Comparison of ENCODE assay signal across 8 cellular contexts in genomic region chr2:231961349-231962166, GRCh38. TPM values are rescaled to one million over a fixed set of nuclear protein-coding genes. Genes with fewer than 3 reads are reported as not detected.
A peak's percentile ranks its signal among the peaks of the same experiment; 100 is the strongest.
DNase-seq lines count a peak whose midpoint lies in the region; ATAC-seq and TF ChIP-seq lines count a peak whose summit lies in the region.

A gene with protein sequence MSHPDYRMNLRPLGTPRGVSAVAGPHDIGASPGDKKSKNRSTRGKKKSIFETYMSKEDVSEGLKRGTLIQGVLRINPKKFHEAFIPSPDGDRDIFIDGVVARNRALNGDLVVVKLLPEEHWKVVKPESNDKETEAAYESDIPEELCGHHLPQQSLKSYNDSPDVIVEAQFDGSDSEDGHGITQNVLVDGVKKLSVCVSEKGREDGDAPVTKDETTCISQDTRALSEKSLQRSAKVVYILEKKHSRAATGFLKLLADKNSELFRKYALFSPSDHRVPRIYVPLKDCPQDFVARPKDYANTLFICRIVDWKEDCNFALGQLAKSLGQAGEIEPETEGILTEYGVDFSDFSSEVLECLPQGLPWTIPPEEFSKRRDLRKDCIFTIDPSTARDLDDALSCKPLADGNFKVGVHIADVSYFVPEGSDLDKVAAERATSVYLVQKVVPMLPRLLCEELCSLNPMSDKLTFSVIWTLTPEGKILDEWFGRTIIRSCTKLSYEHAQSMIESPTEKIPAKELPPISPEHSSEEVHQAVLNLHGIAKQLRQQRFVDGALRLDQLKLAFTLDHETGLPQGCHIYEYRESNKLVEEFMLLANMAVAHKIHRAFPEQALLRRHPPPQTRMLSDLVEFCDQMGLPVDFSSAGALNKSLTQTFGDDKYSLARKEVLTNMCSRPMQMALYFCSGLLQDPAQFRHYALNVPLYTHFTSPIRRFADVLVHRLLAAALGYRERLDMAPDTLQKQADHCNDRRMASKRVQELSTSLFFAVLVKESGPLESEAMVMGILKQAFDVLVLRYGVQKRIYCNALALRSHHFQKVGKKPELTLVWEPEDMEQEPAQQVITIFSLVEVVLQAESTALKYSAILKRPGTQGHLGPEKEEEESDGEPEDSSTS (plus strand): TSS chr2:231961713. CDS start chr2:232014928, 53,215 bp downstream.

- H3K36me3 Mint-ChIP-seq in activated T-cell treated with anti-CD3 and anti-CD28 coated beads, Interleukin-2, amount 50 U/mL, for 4 hours (ENCODE audit: insufficient read depth): no peaks in the 10 kb centered on the region

- peaks cover 40% of the 10 kb centered on the region for H3K4me1 Mint-ChIP-seq in activated T-cell treated with anti-CD3 and anti-CD28 coated beads, Interleukin-2, amount 50 U/mL, for 4 hours (ENCODE audit: low read depth)

- no peaks in the 10 kb centered on the region for H3K9me2 ChIP-seq in PC-9 (ENCODE audit: insufficient read depth)

- no peak for TF ChIP-seq RAD21 in Ishikawa (IDR thresholded peaks at IDR 0.05; ENCODE audit: low read depth)

- H3K27ac ChIP-seq in PC-9: peak within 1 kb of the TSS; percentile 56
- peak within 1 kb of the TSS; percentile 80 to 88 (median 82) for H3K27ac ChIP-seq in esophagus muscularis mucosa (replicated peaks in 1 of 4)
- no peak within 1 kb of the TSS for H3K27ac ChIP-seq in muscle layer of duodenum (ENCODE audit: low read length)

- intact Hi-C loops in PC-9 (cut with micrococcal nuclease; ENCODE audit: unreplicated experiment): no loop called here
- intact Hi-C loops in esophagus muscularis mucosa (cut with DNase I): no loop called here

- no TSS peak for BruUV-seq in PC-9 (replicated peaks; lab: Mats Ljungman, UMichigan)

- CTCF ChIA-PET in PC-9 (lab: Charles Lee): no interaction called here

- no peaks in the 10 kb centered on the region; the same call in 1 of the 2 replicates for H4K20me1 ChIP-seq in PC-9 (ENCODE audit: insufficient read depth)

- no peak for TF ChIP-seq EP300 in Ishikawa (IDR thresholded peaks at IDR 0.05; ENCODE audit: borderline replicate concordance)
- TF ChIP-seq EP300 in esophagus muscularis mucosa (IDR thresholded peaks at IDR 0.05): no peak

- no peaks in the 10 kb centered on the region for H3K9me3 ChIP-seq in PC-9 (ENCODE audit: insufficient read depth, low read depth)
- H3K9me3 ChIP-seq in esophagus muscularis mucosa: no peaks in the 10 kb centered on the region
- H3K9me3 ChIP-seq in muscle layer of duodenum (ENCODE audit: control insufficient read depth in 1 of 2, low read length in 2 of 2): no peaks in the 10 kb centered on the region

- H3K27me3 ChIP-seq in PC-9 (ENCODE audit: insufficient read depth, low read depth): no peaks in the 10 kb centered on the region
- H3K27me3 ChIP-seq in esophagus muscularis mucosa: no peaks in the 10 kb centered on the region
- no peaks in the 10 kb centered on the region for H3K27me3 ChIP-seq in muscle layer of duodenum (ENCODE audit: low read depth, low read length)

- POLR2A ChIA-PET in PC-9 (lab: Charles Lee; ENCODE audit: unreplicated experiment): interaction anchor here (0.5 kb wide), 2 partner anchors 39 to 338 kb away, joined by 3 to 33 read pairs; no protein-coding TSS in a partner anchor

- 0% methylated on average over 27 of the region's 83 CpGs for WGBS in esophagus muscularis mucosa

- H2AFZ ChIP-seq in PC-9: peak within 1 kb of the TSS; percentile 99

- DNase-seq in DMS153 (lab: John Stamatoyannopoulos, UW): peak; percentile 66
- DNase-seq in PC-9: peak; percentile 64 to 74
- peak; percentile 68 for DNase-seq in activated T-cell treated with anti-CD3 and anti-CD28 coated beads, Interleukin-2, amount 50 U/mL, for 4 hours
- no peak for DNase-seq in esophagus muscularis mucosa (ENCODE audit: extremely low spot score)
- DNase-seq in stimulated activated CD8-positive, alpha-beta memory T cell treated with anti-CD3 and anti-CD28 coated beads, Interleukin-7, amount 100 ng/mL, for 4 hours (ENCODE audit: low read depth in 2 of 2): peak; percentile 48 to 69

- peak; percentile 36 for TF ChIP-seq POLR2A in esophagus muscularis mucosa (IDR thresholded peaks at IDR 0.05; ENCODE audit: low read depth)

- H3K4me3 ChIP-seq in PC-9 (peak within 1 kb of the TSS; percentile 99), esophagus muscularis mucosa (peak within 1 kb of the TSS; percentile 93 to 100 (median 96)), muscle layer of duodenum (ENCODE audit: low read depth in 1 of 2, low read length in 2 of 2) (peak within 1 kb of the TSS; percentile 95 to 99)

- TF ChIP-seq CTCF in PC-9 (conservative IDR thresholded peaks at IDR 0.05): no peak
- TF ChIP-seq CTCF in esophagus muscularis mucosa (IDR thresholded peaks at IDR 0.05): peak in 1 of 3 experiments; percentile 8

- peaks cover under 1% of the 10 kb centered on the region for H3K27me3 Mint-ChIP-seq in activated T-cell treated with anti-CD3 and anti-CD28 coated beads, Interleukin-2, amount 50 U/mL, for 4 hours (ENCODE audit: low read depth)

- peak within 1 kb of the TSS; percentile 80 for H3K4me2 ChIP-seq in PC-9

- H3K9me3 Mint-ChIP-seq in activated T-cell treated with anti-CD3 and anti-CD28 coated beads, Interleukin-2, amount 50 U/mL, for 4 hours: no peaks in the 10 kb centered on the region

- peaks cover 23% of the 10 kb centered on the region for H3K4me1 ChIP-seq in PC-9 (replicated peaks; ENCODE audit: insufficient read depth)
- H3K4me1 ChIP-seq in esophagus muscularis mucosa: peaks cover 20 to 34% (median 30%) of the 10 kb centered on the region in 4 donors
- peaks cover 0 to 14% of the 10 kb centered on the region in 2 donors for H3K4me1 ChIP-seq in muscle layer of duodenum (ENCODE audit: control insufficient read depth in 1 of 2, insufficient read depth in 2 of 2, low read length in 2 of 2)

- peak; percentile 84 for ATAC-seq in GM21576 (IDR thresholded peaks at IDR 0.05; ENCODE audit: unreplicated experiment)
- peak; percentile 96 for ATAC-seq in activated T-cell treated with anti-CD3 and anti-CD28 coated beads, Interleukin-2, amount 50 U/mL, for 4 hours

- H3K36me3 ChIP-seq in PC-9 (ENCODE audit: low read depth): no peaks in the 10 kb centered on the region
- H3K36me3 ChIP-seq in esophagus muscularis mucosa: no peaks in the 10 kb centered on the region
- H3K36me3 ChIP-seq in muscle layer of duodenum (ENCODE audit: control insufficient read depth in 1 of 2, insufficient read depth in 2 of 2, low read length in 2 of 2): no peaks in the 10 kb centered on the region

- peaks cover 8% of the 10 kb centered on the region; the same call in 1 of the 2 replicates for H3F3A ChIP-seq in PC-9 (ENCODE audit: insufficient read depth, low read depth)

- peaks cover 56% of the 10 kb centered on the region for H3K79me2 ChIP-seq in PC-9 (ENCODE audit: low read depth)

- peak within 1 kb of the TSS; percentile 96 for H3K4me3 Mint-ChIP-seq in activated T-cell treated with anti-CD3 and anti-CD28 coated beads, Interleukin-2, amount 50 U/mL, for 4 hours

TF ChIP-seq in Ishikawa, 13 proteins besides CTCF, POLR2A, EP300 and RAD21:
- peak; percentile 70 for TF ChIP-seq USF1 (IDR thresholded peaks at IDR 0.05)
- peak; percentile 78 for TF ChIP-seq TAF1 (IDR thresholded peaks at IDR 0.05; ENCODE audit: low read depth)
- TF ChIP-seq TCF12 (IDR thresholded peaks at IDR 0.05; ENCODE audit: low read depth): peak; percentile 79
- peak; percentile 18; the same call in 1 of the 2 replicates for TF ChIP-seq YY1 (IDR thresholded peaks at IDR 0.05; ENCODE audit: low read depth)
- peak; percentile 45 for TF ChIP-seq MAX (IDR thresholded peaks at IDR 0.05)
- TF ChIP-seq ZBTB7A (IDR thresholded peaks at IDR 0.05; ENCODE audit: low read depth): no peak

RNA-seq across cellular contexts. Expression of the gene that starts here (rescaled TPM):
- total RNA-seq in PC-9 (2021) (30.4 and 39.1 TPM in 2 replicates), esophagus muscularis mucosa (10 to 100 TPM; 16.1 to 26.7 (median 22.0) TPM)
- total RNA-seq in activated T-cell treated with anti-CD3 and anti-CD28 coated beads, Interleukin-2, amount 50 U/mL, for 4 hours: 10 to 100 TPM; 38.5 to 43.7 (median 41.4) TPM
